8 cellular contexts compared by ENCODE assay signal in genomic region chr2:27080603-27080938, GRCh38. TPM values are rescaled to one million over a fixed set of nuclear protein-coding genes. Genes with fewer than 3 reads are reported as not detected.
A peak's percentile ranks its signal among the peaks of the same experiment; 100 is the strongest.
DNase-seq lines count a peak whose midpoint lies in the region; TF ChIP-seq lines count a peak whose summit lies in the region.

No MANE protein-coding gene starts in this region.

- H3K4me1 ChIP-seq in esophagus muscularis mucosa (peaks cover 47 to 97% (median 96%) of the 10 kb centered on the region in 4 donors), trophoblast cell (ENCODE audit: control insufficient read depth in 1 of 2, insufficient read depth in 2 of 2, low read length in 2 of 2) (peaks cover 3 to 9% of the 10 kb centered on the region in 2 experiments)

- H3K36me3 Mint-ChIP-seq in CD14-positive monocyte: no peaks in the 10 kb centered on the region

- TF ChIP-seq EP300 in esophagus muscularis mucosa (IDR thresholded peaks at IDR 0.05): no peak

- intact Hi-C loops in CD14-positive monocyte (cut with micrococcal nuclease): loop anchor here in 1 of 2 donors (2.0 kb wide), 1 partner anchor 48 kb away; the partner anchor contains the start of gene TMEM214
- intact Hi-C loops in esophagus muscularis mucosa (cut with DNase I): no loop called here

- WGBS in esophagus muscularis mucosa: 31% methylated on average over 7 of the region's 14 CpGs
- no CpG with 5 or more reads among the region's 14 CpGs for WGBS in trophoblast cell (ENCODE audit: extremely low coverage, insufficient coverage, insufficient read length)

- H3K4me2 ChIP-seq in trophoblast cell (ENCODE audit: low read length): no peak overlapping the region

- H3K9me3 Mint-ChIP-seq in CD14-positive monocyte: no peaks in the 10 kb centered on the region

- peaks cover 4% of the 10 kb centered on the region for H3K79me1 ChIP-seq in trophoblast cell (ENCODE audit: low read length)

- POLR2A ChIA-PET in RWPE1 (lab: Yijun Ruan, JAX; ENCODE audit: low non-redundant PET): no interaction called here

- H3K23ac ChIP-seq in trophoblast cell (ENCODE audit: low read length): no peak overlapping the region

- H3K36me3 ChIP-seq in esophagus muscularis mucosa (peaks cover 4 to 27% (median 14%) of the 10 kb centered on the region in 4 donors), trophoblast cell (ENCODE audit: control insufficient read depth in 1 of 2, insufficient read depth in 2 of 2, low read length in 2 of 2) (no peaks in the 10 kb centered on the region)

- peak; percentile 9 for TF ChIP-seq CTCF in CD14-positive monocyte (IDR thresholded peaks at IDR 0.05)
- no peak for TF ChIP-seq CTCF in RWPE1 (conservative IDR thresholded peaks at IDR 0.05; ENCODE audit: low read depth)
- TF ChIP-seq CTCF in esophagus muscularis mucosa (IDR thresholded peaks at IDR 0.05): no peak

- TF ChIP-seq POLR2A in esophagus muscularis mucosa (IDR thresholded peaks at IDR 0.05; ENCODE audit: low read depth): no peak

- H2BK120ac ChIP-seq in trophoblast cell (ENCODE audit: insufficient read depth, low read length, poor library complexity): no peak overlapping the region

- H2AK5ac ChIP-seq in trophoblast cell (ENCODE audit: low read length): peak overlapping the region; percentile 49

- H3K79me2 ChIP-seq in trophoblast cell (ENCODE audit: control insufficient read depth, insufficient read depth, low read length, poor library complexity): peaks cover 2% of the 10 kb centered on the region

- peak overlapping the region in 5 of 7 donors; percentile 86 to 95 (median 94) for H3K27ac Mint-ChIP-seq in CD14-positive monocyte

- no peak overlapping the region for H3K9ac ChIP-seq in trophoblast cell (ENCODE audit: low read length)

- H3K14ac ChIP-seq in trophoblast cell (ENCODE audit: low read length): no peak overlapping the region

- H3K27ac ChIP-seq in RWPE1: peak overlapping the region; percentile 83
- H3K27ac ChIP-seq in esophagus muscularis mucosa (replicated peaks in 1 of 4): peak overlapping the region; percentile 98 to 99 (median 98)
- no peak overlapping the region for H3K27ac ChIP-seq in trophoblast cell (ENCODE audit: low read depth, low read length)

- peak overlapping the region; percentile 13 for H4K91ac ChIP-seq in trophoblast cell (ENCODE audit: low read depth, low read length)

- CTCF ChIA-PET in RWPE1 (lab: Yijun Ruan, JAX): interaction anchor here (1.3 to 1.5 kb wide), 2 partner anchors 8 to 234 kb away, joined by 3 to 5 read pairs; no protein-coding TSS in a partner anchor

- H4K8ac ChIP-seq in trophoblast cell (ENCODE audit: low read depth, low read length): peak overlapping the region; percentile 74

- peaks cover 57% of the 10 kb centered on the region for H3K4me1 Mint-ChIP-seq in CD14-positive monocyte

- peak overlapping the region; percentile 61 for H2AFZ ChIP-seq in trophoblast cell (ENCODE audit: insufficient read depth, low read length, poor library complexity)

- H3K4me3 ChIP-seq in esophagus muscularis mucosa (peak overlapping the region; percentile 56 to 76 (median 70)), trophoblast cell (ENCODE audit: low read depth, low read length) (no peak overlapping the region)

- no peak for DNase-seq in CD14-positive monocyte (ENCODE audit: low spot score)
- DNase-seq in RWPE1 (ENCODE audit: low spot score): no peak
- no peak for DNase-seq in esophagus muscularis mucosa (ENCODE audit: extremely low spot score)
- DNase-seq in trophoblast cell: no peak
- DNase-seq in SK-N-DZ (ENCODE audit: low spot score): no peak
- DNase-seq in kidney glomerular epithelial cell (lab: John Stamatoyannopoulos, UW): no peak
- DNase-seq in NCI-H2107 treated with DMSO at 0.1 percent for 48 hours (lab: John Stamatoyannopoulos, UW; ENCODE audit: unreplicated experiment): no peak
- DNase-seq in glomerular visceral epithelial cell (ENCODE audit: extremely low spot score): no peak

- H2BK5ac ChIP-seq in trophoblast cell (ENCODE audit: low read depth, low read length, poor library complexity): no peak overlapping the region

- H3K18ac ChIP-seq in trophoblast cell (ENCODE audit: low read length): no peak overlapping the region

- no peaks in the 10 kb centered on the region for H3K27me3 ChIP-seq in esophagus muscularis mucosa
- H3K27me3 ChIP-seq in trophoblast cell (ENCODE audit: insufficient read depth, low read length): no peaks in the 10 kb centered on the region

- peaks cover 0 to 7% (median 2%) of the 10 kb centered on the region in 3 donors for H3K27me3 Mint-ChIP-seq in CD14-positive monocyte (ENCODE audit: low read depth in 3 of 3)

- peak overlapping the region; percentile 9 for H4K12ac ChIP-seq in trophoblast cell (ENCODE audit: low read depth, low read length)

- no peak overlapping the region for H3K4ac ChIP-seq in trophoblast cell (ENCODE audit: low read depth, low read length)

- no peak overlapping the region for H3K4me3 Mint-ChIP-seq in CD14-positive monocyte

- H2BK12ac ChIP-seq in trophoblast cell (ENCODE audit: low read length): peak overlapping the region; percentile 38

- H3K9me3 ChIP-seq in esophagus muscularis mucosa (no peaks in the 10 kb centered on the region), trophoblast cell (ENCODE audit: insufficient read depth, low read depth, low read length) (no peaks in the 10 kb centered on the region)

RNA-seq across cellular contexts. Expression of gene EMILIN1, which starts 2.2 kb away (rescaled TPM):
- polyA plus RNA-seq in CD14-positive monocyte: 1 to 10 TPM in 1 of 2 donors, under 1 TPM in 1; 0.44 to 1.0 TPM
- 100 to 1,000 TPM; 126 to 288 (median 168) TPM for total RNA-seq in esophagus muscularis mucosa
- polyA plus RNA-seq in trophoblast cell (2013): 0.78 and 0.92 TPM in 2 replicates
- 17.8 and 47.2 TPM in 2 replicates for polyA plus RNA-seq in SK-N-DZ (2014; cell fraction: cytosol; rRNA removed)
- 56.5 and 59.9 TPM in 2 replicates for polyA plus RNA-seq in SK-N-DZ (2014; cell fraction: nucleus; rRNA removed)

RNA-seq across cellular contexts. Expression of gene KHK, which starts 6.0 kb away (rescaled TPM):
- 1 to 10 TPM; 6.6 to 7.3 TPM for polyA plus RNA-seq in CD14-positive monocyte
- 1 to 10 TPM; 1.2 to 6.3 (median 1.7) TPM for total RNA-seq in esophagus muscularis mucosa
- polyA plus RNA-seq in trophoblast cell (2013): 19.7 and 22.3 TPM in 2 replicates
- 4.9 and 7.8 TPM in 2 replicates for polyA plus RNA-seq in SK-N-DZ (2014; cell fraction: cytosol; rRNA removed)
- 6.1 and 12.6 TPM in 2 replicates for polyA plus RNA-seq in SK-N-DZ (2014; cell fraction: nucleus; rRNA removed)

RNA-seq across cellular contexts. Expression of gene OST4, which starts 9.1 kb away (rescaled TPM):
- 100 to 1,000 TPM; 615 to 635 TPM for polyA plus RNA-seq in CD14-positive monocyte
- total RNA-seq in esophagus muscularis mucosa: 100 to 1,000 TPM; 200 to 352 (median 243) TPM
- polyA plus RNA-seq in trophoblast cell (2013): 1,181 and 1,209 TPM in 2 replicates
- 168 and 322 TPM in 2 replicates for polyA plus RNA-seq in SK-N-DZ (2014; cell fraction: cytosol; rRNA removed)
- polyA plus RNA-seq in SK-N-DZ (2014; cell fraction: nucleus; rRNA removed): 122 and 126 TPM in 2 replicates

RNA-seq across cellular contexts. Expression of gene AGBL5, which starts 29.1 kb away (rescaled TPM):
- polyA plus RNA-seq in CD14-positive monocyte: 1 to 10 TPM; 4.4 to 4.8 TPM
- total RNA-seq in esophagus muscularis mucosa: 10 to 100 TPM; 19.5 to 29.2 (median 24.1) TPM
- 24.8 and 25.8 TPM in 2 replicates for polyA plus RNA-seq in trophoblast cell (2013)
- 34.5 and 36.8 TPM in 2 replicates for polyA plus RNA-seq in SK-N-DZ (2014; cell fraction: cytosol; rRNA removed)
- polyA plus RNA-seq in SK-N-DZ (2014; cell fraction: nucleus; rRNA removed): 24.5 and 33.6 TPM in 2 replicates

RNA-seq across cellular contexts. Expression of gene CGREF1, which starts 38.4 kb away (rescaled TPM):
- polyA plus RNA-seq in CD14-positive monocyte: not detected
- 1 to 10 TPM in 1 of 4 donors, under 1 TPM in 2, not detected in 1; 0.50 to 1.4 (median 0.92) TPM for total RNA-seq in esophagus muscularis mucosa
- polyA plus RNA-seq in trophoblast cell (2013): 0.97 and 1.2 TPM in 2 replicates
- 4.1 and 6.1 TPM in 2 replicates for polyA plus RNA-seq in SK-N-DZ (2014; cell fraction: cytosol; rRNA removed)
- polyA plus RNA-seq in SK-N-DZ (2014; cell fraction: nucleus; rRNA removed): 4.3 and 6.5 TPM in 2 replicates
